ENCODE assay signal across 24 cellular contexts in the genomic region with DNA sequence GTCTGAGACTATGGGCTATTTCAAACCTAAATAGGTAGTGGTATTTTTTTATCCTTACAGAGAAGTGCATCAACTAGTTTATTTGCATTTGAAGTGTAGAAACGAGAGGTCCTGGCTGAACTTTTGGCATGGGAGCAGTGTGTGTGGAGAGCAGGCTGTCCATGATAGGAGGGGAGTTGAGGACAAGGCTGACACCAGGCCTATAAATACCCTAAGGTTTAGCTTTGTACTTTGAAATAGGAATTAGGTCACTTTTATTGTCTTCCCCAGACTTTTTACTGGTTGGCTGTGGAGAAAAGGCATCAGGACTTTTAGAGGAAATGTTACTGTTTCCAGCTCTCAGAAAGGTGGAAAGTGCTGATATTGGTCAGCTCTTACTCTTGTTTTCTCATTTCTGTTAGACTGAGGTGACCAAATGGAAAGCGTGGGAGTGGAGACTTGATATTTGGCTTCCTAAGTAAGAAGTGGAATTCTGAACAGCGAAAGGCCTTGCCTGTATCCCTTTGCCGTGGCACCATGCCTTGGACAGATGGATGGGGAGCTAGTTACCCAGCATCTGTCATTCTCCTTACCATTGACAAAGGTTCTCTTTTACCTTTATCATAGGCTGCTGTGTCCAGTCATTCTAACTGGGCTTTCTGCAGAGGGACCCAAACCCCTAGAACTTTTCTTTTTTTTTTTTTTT. TPM values are rescaled to one million over a fixed set of nuclear protein-coding genes. Genes with fewer than 3 reads are reported as not detected.
DNase-seq lines count a peak whose midpoint lies in the region; ATAC-seq and TF ChIP-seq lines count a peak whose summit lies in the region.
"Had no signal": no experiment of that assay in that cellular context is flagged by ENCODE, and none has a peak within 500 bp of the region (broad histone marks: within the 10 kb centered on the region; RNA-seq: fewer than 3 reads in every experiment).

No MANE protein-coding gene starts in this region.

- in situ Hi-C loops in GM13977 (cut with MboI; ENCODE audit: low pct_unique_long_range_greater_than_20kb, low sequenced_read_pairs, unreplicated experiment) = no loop called here

- TF ChIP-seq CTCF in GM13977 (IDR thresholded peaks at IDR 0.05; ENCODE audit: extremely low read depth, insufficient read depth, missing control alignments) = no peak

- intact Hi-C loops in Right ventricle myocardium superior (cut with DNase I) = no loop called here

- ATAC-seq in Right ventricle myocardium superior (ENCODE audit: poor library complexity) = peak; percentile 93
- ATAC-seq: naive thymus-derived CD8-positive, alpha-beta T cell had no signal

- DNase-seq in DMS 273 treated with DMSO at 0.1 percent for 48 hours (lab: John Stamatoyannopoulos, UW) (peak; percentile 5), HuH-7 (ENCODE audit: low spot score) (peak; percentile 30), Right ventricle myocardium superior (no peak), myocyte (ENCODE audit: low read depth) (peak; percentile 85), GM13977 (ENCODE audit: low spot score) (no peak), SW 1271 (lab: John Stamatoyannopoulos, UW) (no peak)
- no peak for DNase-seq in effector CD8-positive, alpha-beta T cell (lab: John Stamatoyannopoulos, UW)
- no peak for DNase-seq in stimulated activated naive CD4-positive, alpha-beta T cell treated with Interleukin-2 at 50 U/mL for 16 hours (lab: John Stamatoyannopoulos, UW)
- DNase-seq: activated CD4-positive, alpha-beta T cell treated with anti-CD3 and anti-CD28 coated beads for 48 hours; activated CD8-positive, alpha-beta memory T cell treated with anti-CD3 and anti-CD28 coated beads, Interleukin-2, amount 50 U/mL, for 48 hours; activated effector memory CD4-positive, alpha-beta T cell treated with anti-CD3 and anti-CD28 coated beads, Interleukin-2, amount 50 U/mL, for 16 hours; Calu3; cortex of kidney; naive thymus-derived CD8-positive, alpha-beta T cell; NCI-H1048; NCI-H1694 treated with DMSO at 0.1 percent for 48 hours; NCI-H2227 treated with DMSO at 0.1 percent for 48 hours; NCI-H774; stomach; T-helper 2 cell; tibial artery had no signal

RNA-seq across cellular contexts. Expression of a gene that starts 46.0 kb away (rescaled TPM):
- 41.4 TPM for total RNA-seq in Right ventricle myocardium superior
- total RNA-seq in myocyte = 62.8 and 63.6 TPM in 2 replicates
- 51.7 TPM for polyA plus RNA-seq in myocyte (2012)

RNA-seq across cellular contexts. Expression of a gene that starts 50.1 kb away (rescaled TPM):
- 3.4 TPM for total RNA-seq in Right ventricle myocardium superior
- 11.6 and 18.1 TPM in 2 replicates for total RNA-seq in myocyte
- polyA plus RNA-seq in myocyte (2012) = 5.2 TPM
- total RNA-seq: Calu3; fibroblast of lung; naive thymus-derived CD8-positive, alpha-beta T cell; RPMI7951; stomach had no signal
- polyA plus RNA-seq: CD14-positive monocyte; fibroblast of lung; naive thymus-derived CD8-positive, alpha-beta T cell; stomach had no signal

Comparison
In these comparisons a context has a peak if more than half of its experiments do, and no peak if none do; other contexts are left out.
1. DNase-seq: peak in DMS 273 treated with DMSO at 0.1 percent for 48 hours (single experiment), HuH-7 (single experiment) and myocyte (single experiment); none in Right ventricle myocardium superior (single experiment), GM13977 (single experiment), SW 1271 (0 of 2), effector CD8-positive, alpha-beta T cell (single experiment) and stimulated activated naive CD4-positive, alpha-beta T cell treated with Interleukin-2 at 50 U/mL for 16 hours (single experiment).